ENCODE assay signal across 20 cellular contexts in genomic region chr1:185541861-185542260, GRCh38.
DNase-seq lines count a peak whose midpoint lies in the region; TF ChIP-seq lines count a peak whose summit lies in the region.
"Had no signal": no experiment of that assay in that cellular context is flagged by ENCODE, and none has a peak within 500 bp of the region (broad histone marks: within the 10 kb centered on the region; RNA-seq: fewer than 3 reads in every experiment).

No MANE protein-coding gene starts in this region.

- H3K4me2 ChIP-seq in H9 (ENCODE audit: insufficient read depth, insufficient read length, low read length): no peak overlapping the region

- no peak overlapping the region for H2BK12ac ChIP-seq in H9 (ENCODE audit: insufficient read length, low read depth, low read length)

- peaks cover 19% of the 10 kb centered on the region for H3K27me3 Mint-ChIP-seq in H9 (ENCODE audit: low read depth)

- no peak overlapping the region for H2BK5ac ChIP-seq in H9 (ENCODE audit: insufficient read length, low read length)

- H3K56ac ChIP-seq in H9 (ENCODE audit: insufficient read length, low read depth, low read length): no peak overlapping the region

- H3K27me3 ChIP-seq in HUES6 (ENCODE audit: control insufficient read depth, insufficient read depth, low read length) (no peaks in the 10 kb centered on the region), H9 (ENCODE audit: insufficient read depth, low read length) (no peaks in the 10 kb centered on the region)
- H3K27me3 ChIP-seq: brain microvascular endothelial cell, neutrophil, SJSA1 had no signal

- peaks cover 6% of the 10 kb centered on the region; the same call in 1 of the 2 replicates for H3K4me1 ChIP-seq in HUES6 (ENCODE audit: control insufficient read depth, insufficient read depth, low read length)
- H3K4me1 ChIP-seq in mesodermal cell (ENCODE audit: control insufficient read depth, insufficient read depth, low read length, poor library complexity, severe bottlenecking): peaks cover 9% of the 10 kb centered on the region
- peaks cover 13% of the 10 kb centered on the region for H3K4me1 ChIP-seq in H9 (ENCODE audit: insufficient read depth, low read length)
- H3K4me1 ChIP-seq: SJSA1 had no signal

- 0 out of 2 replicates have a peak overlapping the region, but pooled peaks have one; percentile 37 for H3K27ac ChIP-seq in HUES6 (ENCODE audit: low read depth, low read length)
- H3K27ac ChIP-seq in mesodermal cell (ENCODE audit: low read depth, low read length, severe bottlenecking): peak overlapping the region; percentile 92
- H3K27ac ChIP-seq in H9 (ENCODE audit: insufficient read length, low read depth, low read length): no peak overlapping the region
- H3K27ac ChIP-seq: brain microvascular endothelial cell, neutrophil, SJSA1, thoracic aorta had no signal

- H2BK20ac ChIP-seq in H9 (ENCODE audit: low read depth, low read length, poor library complexity, severe bottlenecking): no peak overlapping the region

- intact Hi-C loops in head of caudate nucleus (cut with DNase I): no loop called here

- H3K36me3 Mint-ChIP-seq in H9 (ENCODE audit: insufficient read depth in 1 of 3, low read depth in 3 of 3): peaks cover 0 to 9% (median 0%) of the 10 kb centered on the region in 3 experiments; a peak in 4 of 7 replicates

- H3K4me3 Mint-ChIP-seq in H9: no peak overlapping the region

- H3K23ac ChIP-seq in H9 (ENCODE audit: insufficient read length, low read depth, low read length): no peak overlapping the region

- H3K27ac Mint-ChIP-seq in H9: no peak overlapping the region

- H3K9me3 ChIP-seq in HUES6 (ENCODE audit: control insufficient read depth, insufficient read depth, low read depth, low read length) (peaks cover 12% of the 10 kb centered on the region), mesodermal cell (ENCODE audit: control insufficient read depth, low read length) (peaks cover 13% of the 10 kb centered on the region), H9 (ENCODE audit: control insufficient read depth, low read depth, low read length) (no peaks in the 10 kb centered on the region)
- H3K9me3 ChIP-seq: neutrophil, SJSA1, thoracic aorta had no signal

- H2AFZ ChIP-seq in H9 (ENCODE audit: low read length): no peak overlapping the region

- H3K9me3 Mint-ChIP-seq in H9: peaks cover 3 to 5% of the 10 kb centered on the region in 2 experiments; a peak in 4 of 5 replicates

- peaks cover 51 to 56% of the 10 kb centered on the region in 2 experiments for H3K4me1 Mint-ChIP-seq in H9

- H4K91ac ChIP-seq in H9 (ENCODE audit: insufficient read length, low read depth, low read length): no peak overlapping the region

- no peaks in the 10 kb centered on the region for H3K79me2 ChIP-seq in H9 (ENCODE audit: insufficient read depth, low read length)

- no peak overlapping the region for H2AK5ac ChIP-seq in H9 (ENCODE audit: insufficient read length, low read length)

- no peak overlapping the region for H3K4me3 ChIP-seq in HUES6 (ENCODE audit: low read depth, low read length)
- H3K4me3 ChIP-seq in cardiac fibroblast (replicated peaks in 1 of 2; ENCODE audit: low read depth in 2 of 2, low read length in 2 of 2): no peak overlapping the region
- no peak overlapping the region for H3K4me3 ChIP-seq in mesodermal cell (ENCODE audit: extremely low read depth, insufficient read depth, low read length, poor library complexity, severe bottlenecking)
- H3K4me3 ChIP-seq: SJSA1, thoracic aorta had no signal

- H3K9ac ChIP-seq in HUES6 (ENCODE audit: low read length) (no peak overlapping the region), H9 (ENCODE audit: extremely low read depth, insufficient read length, low read length) (no peak overlapping the region)

- no peaks in the 10 kb centered on the region for H4K20me1 ChIP-seq in H9 (ENCODE audit: control insufficient read depth, insufficient read depth, insufficient read length)

- no CpG with 5 or more reads among the region's 1 CpG for WGBS in mesodermal cell (ENCODE audit: insufficient coverage in 2 of 2), 2 experiments
- no CpG with 5 or more reads among the region's 1 CpG for WGBS in H9 (ENCODE audit: extremely low coverage, insufficient read length, low lambda C conversion rate)

- peak; percentile 15 for DNase-seq in AG09319 (ENCODE audit: extremely low read depth, low read depth)
- DNase-seq in cardiac fibroblast (ENCODE audit: low read depth in 2 of 2): peak; percentile 28 to 49
- no peak for DNase-seq in head of caudate nucleus
- no peak for DNase-seq in H9
- DNase-seq in NCI-H1417 treated with DMSO at 0.1 percent for 48 hours (lab: John Stamatoyannopoulos, UW): no peak
- no peak for DNase-seq in NCI-H1694 (lab: John Stamatoyannopoulos, UW)
- DNase-seq: activated CD8-positive, alpha-beta memory T cell treated with anti-CD3 and anti-CD28 coated beads for 24 hours; activated gamma-delta T cell; brain microvascular endothelial cell; DMS153; effector CD8-positive, alpha-beta T cell; foreskin melanocyte; NCI-H1048; NCI-H2227 treated with DMSO at 0.1 percent for 48 hours; stimulated activated CD4-positive, alpha-beta T cell treated with anti-CD3 and anti-CD28 coated beads, Interleukin-4, amount 100 ng/mL, for 1 hour had no signal

- no peak overlapping the region for H3K14ac ChIP-seq in H9 (ENCODE audit: insufficient read depth, low read length)

- H4K8ac ChIP-seq in H9 (replicated peaks; ENCODE audit: insufficient read length, low read depth, low read length): no peak overlapping the region

- no peaks in the 10 kb centered on the region for H3K23me2 ChIP-seq in H9 (ENCODE audit: insufficient read length, low read depth, low read length, poor library complexity, severe bottlenecking)

- H3K18ac ChIP-seq in H9 (ENCODE audit: insufficient read length, low read depth, low read length): no peak overlapping the region

- H3T11ph ChIP-seq in H9 (ENCODE audit: low read length): no peak overlapping the region

- H2BK15ac ChIP-seq in H9 (ENCODE audit: low read depth, low read length): no peak overlapping the region

- no peak overlapping the region for H2BK120ac ChIP-seq in H9 (ENCODE audit: low read depth, low read length, poor library complexity, severe bottlenecking)

- H3K4ac ChIP-seq in H9 (ENCODE audit: low read depth, low read length): no peak overlapping the region

- no peak for TF ChIP-seq CTCF in AG09319 (IDR thresholded peaks at IDR 0.05; ENCODE audit: low read depth, low read length)
- TF ChIP-seq CTCF in cardiac fibroblast (IDR thresholded peaks at IDR 0.05; ENCODE audit: low read depth, low read length): no peak
- TF ChIP-seq CTCF in H9 (conservative IDR thresholded peaks at IDR 0.05): no peak

- H3K36me3 ChIP-seq in HUES6 (ENCODE audit: control insufficient read depth, insufficient read depth, low read length) (no peaks in the 10 kb centered on the region), mesodermal cell (ENCODE audit: control insufficient read depth, insufficient read depth, low read length) (no peaks in the 10 kb centered on the region)
- H3K36me3 ChIP-seq: brain microvascular endothelial cell, neutrophil, SJSA1, thoracic aorta had no signal

- no peak overlapping the region for H4K5ac ChIP-seq in H9 (ENCODE audit: insufficient read length, low read depth, low read length)

- H3K79me1 ChIP-seq in H9 (ENCODE audit: insufficient read depth, low read depth, low read length, poor library complexity, severe bottlenecking): no peaks in the 10 kb centered on the region

Comparison
In these comparisons a context has a peak if more than half of its experiments do, and no peak if none do; other contexts are left out.
1. DNase-seq: peak in AG09319 (single experiment) and cardiac fibroblast (2 of 2); none in head of caudate nucleus (0 of 42), H9 (single experiment), NCI-H1417 treated with DMSO at 0.1 percent for 48 hours (single experiment) and NCI-H1694 (single experiment).